ENCODE assay signal across 1 cellular context in the genomic region with DNA sequence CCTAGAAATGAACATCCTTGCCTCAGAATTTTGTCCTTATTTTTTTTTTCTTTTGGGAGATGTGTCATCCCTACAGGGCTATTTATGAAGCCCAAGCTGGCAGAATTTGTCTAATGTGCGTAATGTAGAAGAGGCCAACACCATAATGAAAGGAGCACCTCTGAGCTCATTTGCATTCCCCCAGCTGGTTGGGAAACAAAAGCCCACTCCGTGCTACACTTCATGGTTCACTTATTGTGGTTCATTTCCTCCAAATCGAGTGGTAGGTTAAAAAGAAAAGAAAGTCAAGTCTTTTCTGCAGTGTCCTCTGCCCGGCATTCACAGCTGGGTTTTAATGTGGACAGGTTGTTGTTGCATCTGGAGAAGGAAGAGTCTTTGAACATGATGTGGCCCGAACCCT.
TF ChIP-seq lines count a peak whose summit lies in the region.

No MANE protein-coding gene starts in this region.

TF ChIP-seq in WTC11, 78 proteins besides CTCF, POLR2A, EP300 and RAD21 (continued from another document):
- TF ChIP-seq, protein P1, sequence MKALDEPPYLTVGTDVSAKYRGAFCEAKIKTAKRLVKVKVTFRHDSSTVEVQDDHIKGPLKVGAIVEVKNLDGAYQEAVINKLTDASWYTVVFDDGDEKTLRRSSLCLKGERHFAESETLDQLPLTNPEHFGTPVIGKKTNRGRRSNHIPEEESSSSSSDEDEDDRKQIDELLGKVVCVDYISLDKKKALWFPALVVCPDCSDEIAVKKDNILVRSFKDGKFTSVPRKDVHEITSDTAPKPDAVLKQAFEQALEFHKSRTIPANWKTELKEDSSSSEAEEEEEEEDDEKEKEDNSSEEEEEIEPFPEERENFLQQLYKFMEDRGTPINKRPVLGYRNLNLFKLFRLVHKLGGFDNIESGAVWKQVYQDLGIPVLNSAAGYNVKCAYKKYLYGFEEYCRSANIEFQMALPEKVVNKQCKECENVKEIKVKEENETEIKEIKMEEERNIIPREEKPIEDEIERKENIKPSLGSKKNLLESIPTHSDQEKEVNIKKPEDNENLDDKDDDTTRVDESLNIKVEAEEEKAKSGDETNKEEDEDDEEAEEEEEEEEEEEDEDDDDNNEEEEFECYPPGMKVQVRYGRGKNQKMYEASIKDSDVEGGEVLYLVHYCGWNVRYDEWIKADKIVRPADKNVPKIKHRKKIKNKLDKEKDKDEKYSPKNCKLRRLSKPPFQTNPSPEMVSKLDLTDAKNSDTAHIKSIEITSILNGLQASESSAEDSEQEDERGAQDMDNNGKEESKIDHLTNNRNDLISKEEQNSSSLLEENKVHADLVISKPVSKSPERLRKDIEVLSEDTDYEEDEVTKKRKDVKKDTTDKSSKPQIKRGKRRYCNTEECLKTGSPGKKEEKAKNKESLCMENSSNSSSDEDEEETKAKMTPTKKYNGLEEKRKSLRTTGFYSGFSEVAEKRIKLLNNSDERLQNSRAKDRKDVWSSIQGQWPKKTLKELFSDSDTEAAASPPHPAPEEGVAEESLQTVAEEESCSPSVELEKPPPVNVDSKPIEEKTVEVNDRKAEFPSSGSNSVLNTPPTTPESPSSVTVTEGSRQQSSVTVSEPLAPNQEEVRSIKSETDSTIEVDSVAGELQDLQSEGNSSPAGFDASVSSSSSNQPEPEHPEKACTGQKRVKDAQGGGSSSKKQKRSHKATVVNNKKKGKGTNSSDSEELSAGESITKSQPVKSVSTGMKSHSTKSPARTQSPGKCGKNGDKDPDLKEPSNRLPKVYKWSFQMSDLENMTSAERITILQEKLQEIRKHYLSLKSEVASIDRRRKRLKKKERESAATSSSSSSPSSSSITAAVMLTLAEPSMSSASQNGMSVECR (CRISPR knock-in tag; IDR thresholded peaks at IDR 0.05; ENCODE audit: borderline replicate concordance), result no peak
- no peak for TF ChIP-seq SMAD3 (CRISPR knock-in tag; IDR thresholded peaks at IDR 0.05; ENCODE audit: borderline replicate concordance)
- TF ChIP-seq ZNF121 (CRISPR knock-in tag; IDR thresholded peaks at IDR 0.05), result no peak
- TF ChIP-seq ZNF416 (CRISPR knock-in tag; IDR thresholded peaks at IDR 0.05), result no peak
- TF ChIP-seq, protein P2, sequence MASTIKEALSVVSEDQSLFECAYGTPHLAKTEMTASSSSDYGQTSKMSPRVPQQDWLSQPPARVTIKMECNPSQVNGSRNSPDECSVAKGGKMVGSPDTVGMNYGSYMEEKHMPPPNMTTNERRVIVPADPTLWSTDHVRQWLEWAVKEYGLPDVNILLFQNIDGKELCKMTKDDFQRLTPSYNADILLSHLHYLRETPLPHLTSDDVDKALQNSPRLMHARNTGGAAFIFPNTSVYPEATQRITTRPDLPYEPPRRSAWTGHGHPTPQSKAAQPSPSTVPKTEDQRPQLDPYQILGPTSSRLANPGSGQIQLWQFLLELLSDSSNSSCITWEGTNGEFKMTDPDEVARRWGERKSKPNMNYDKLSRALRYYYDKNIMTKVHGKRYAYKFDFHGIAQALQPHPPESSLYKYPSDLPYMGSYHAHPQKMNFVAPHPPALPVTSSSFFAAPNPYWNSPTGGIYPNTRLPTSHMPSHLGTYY (CRISPR knock-in tag; IDR thresholded peaks at IDR 0.05), result no peak
- no peak for TF ChIP-seq ZNF138 (CRISPR knock-in tag; conservative IDR thresholded peaks at IDR 0.05)
